ENCODE assay signal across 29 cellular contexts in genomic region chr20:18527339-18527738, GRCh38.
"Had no signal": no experiment of that assay in that cellular context is flagged by ENCODE, and none has a peak within 500 bp of the region (broad histone marks: within the 10 kb centered on the region; RNA-seq: fewer than 3 reads in every experiment).

No MANE protein-coding gene starts in this region.

- DNase-seq: activated CD4-positive, alpha-beta T cell treated with anti-CD3 and anti-CD28 coated beads for 36 hours; activated CD4-positive, alpha-beta T cell treated with anti-CD3 and anti-CD28 coated beads, Interleukin-2, amount 50 U/mL, for 48 hours; activated CD4-positive, CD25-positive, alpha-beta regulatory T cell; activated CD8-positive, alpha-beta memory T cell treated with anti-CD3 and anti-CD28 coated beads for 24 hours; activated effector memory CD4-positive, alpha-beta T cell treated with anti-CD3 and anti-CD28 coated beads, Interleukin-2, amount 50 U/mL, for 16 hours; activated naive CD4-positive, alpha-beta T cell treated with anti-CD3 and anti-CD28 coated beads for 36 hours; activated naive CD8-positive, alpha-beta T cell treated with anti-CD3 and anti-CD28 coated beads for 36 hours; activated T-cell treated with anti-CD3 and anti-CD28 coated beads, Interleukin-2, amount 50 U/mL, for 1 hour; caudate nucleus; left ventricle myocardium inferior; naive thymus-derived CD4-positive, alpha-beta T cell; pancreas; sigmoid colon; stimulated activated CD4-positive, alpha-beta T cell treated with anti-CD3 and anti-CD28 coated beads, Interleukin-1b, Interleukin-23, amount 100 ng/mL, for 48 hours; stimulated activated CD4-positive, alpha-beta T cell treated with anti-CD3 and anti-CD28 coated beads, Interleukin-4, amount 100 ng/mL, for 4 hours; stimulated activated CD8-positive, alpha-beta memory T cell treated with anti-CD3 and anti-CD28 coated beads, Interleukin-4, amount 100 ng/mL, for 48 hours; stimulated activated naive CD8-positive, alpha-beta T cell treated with anti-CD3 and anti-CD28 coated beads, Interleukin-15, amount 100 ng/mL, for 72 hours; substantia nigra; T-cell; uterus had no signal

- H3K36me3 ChIP-seq: uterus had no signal

- H3K4me3 Mint-ChIP-seq: activated CD4-positive, alpha-beta T cell treated with anti-CD3 and anti-CD28 coated beads for 36 hours; activated naive CD4-positive, alpha-beta T cell treated with anti-CD3 and anti-CD28 coated beads for 36 hours; activated naive CD8-positive, alpha-beta T cell treated with anti-CD3 and anti-CD28 coated beads for 36 hours; activated T-helper 1 cell treated with anti-CD3 and anti-CD28 coated beads, Interleukin-12 subunit alpha, Interleukin-12 subunit beta, Interleukin-2, Interleukin-4 antibody, amounts not matched to agents 30 ng/mL and 10 ng/mL and 1 ng/mL, durations not matched to agents 14 hours and 24 hours and 36 hours; mesothelial cell of epicardium; naive thymus-derived CD4-positive, alpha-beta T cell; stimulated activated memory B cell treated with anti-CD40 and anti-IgM and Interleukin-4, amounts not matched to agents 10 μg/mL and 1 μg/mL and 100 μg/mL, for 72 hours; stimulated activated naive CD8-positive, alpha-beta T cell treated with anti-CD3 and anti-CD28 coated beads, Interleukin-15, amount 100 ng/mL, for 72 hours; T-cell; T-helper 2 cell treated with Interferon-gamma antibody and Interleukin-4, amounts not matched to agents 5 μg/mL and 100 μg/mL, for 36 hours; type B pancreatic cell had no signal

- H3K27me3 ChIP-seq: ascending aorta, pancreas, sigmoid colon, uterus had no signal

- H3K27ac Mint-ChIP-seq: activated CD4-positive, alpha-beta T cell treated with anti-CD3 and anti-CD28 coated beads for 36 hours; activated naive CD4-positive, alpha-beta T cell treated with anti-CD3 and anti-CD28 coated beads for 36 hours; activated naive CD8-positive, alpha-beta T cell treated with anti-CD3 and anti-CD28 coated beads for 36 hours; activated T-helper 1 cell treated with anti-CD3 and anti-CD28 coated beads, Interleukin-12 subunit alpha, Interleukin-12 subunit beta, Interleukin-2, Interleukin-4 antibody, amounts not matched to agents 30 ng/mL and 10 ng/mL and 1 ng/mL, durations not matched to agents 14 hours and 24 hours and 36 hours; mesothelial cell of epicardium; stimulated activated memory B cell treated with anti-CD40 and anti-IgM and Interleukin-4, amounts not matched to agents 10 μg/mL and 1 μg/mL and 100 μg/mL, for 72 hours; T-cell; T-helper 2 cell treated with Interferon-gamma antibody and Interleukin-4, amounts not matched to agents 5 μg/mL and 100 μg/mL, for 36 hours; type B pancreatic cell had no signal

- H3K4me1 ChIP-seq: ascending aorta, left ventricle myocardium inferior, pancreas, prostate gland, sigmoid colon, uterus had no signal

- H3K4me1 Mint-ChIP-seq: activated CD4-positive, alpha-beta T cell treated with anti-CD3 and anti-CD28 coated beads for 36 hours; activated naive CD8-positive, alpha-beta T cell treated with anti-CD3 and anti-CD28 coated beads for 36 hours; mesothelial cell of epicardium; stimulated activated memory B cell treated with anti-CD40 and anti-IgM and Interleukin-4, amounts not matched to agents 10 μg/mL and 1 μg/mL and 100 μg/mL, for 72 hours; stimulated activated naive CD8-positive, alpha-beta T cell treated with anti-CD3 and anti-CD28 coated beads, Interleukin-15, amount 100 ng/mL, for 72 hours; T-cell had no signal

- H3K4me3 ChIP-seq: ascending aorta, left ventricle myocardium inferior, lung, pancreas, prostate gland, sigmoid colon, smooth muscle cell, uterus had no signal

- H3K9me3 ChIP-seq: ascending aorta, left ventricle myocardium inferior, pancreas, prostate gland, sigmoid colon, uterus had no signal

- H3K9me3 Mint-ChIP-seq: activated naive CD4-positive, alpha-beta T cell treated with anti-CD3 and anti-CD28 coated beads for 36 hours; activated naive CD8-positive, alpha-beta T cell treated with anti-CD3 and anti-CD28 coated beads for 36 hours; activated T-helper 1 cell treated with anti-CD3 and anti-CD28 coated beads, Interleukin-12 subunit alpha, Interleukin-12 subunit beta, Interleukin-2, Interleukin-4 antibody, amounts not matched to agents 30 ng/mL and 10 ng/mL and 1 ng/mL, durations not matched to agents 14 hours and 24 hours and 36 hours; mesothelial cell of epicardium; naive thymus-derived CD4-positive, alpha-beta T cell; stimulated activated memory B cell treated with anti-CD40 and anti-IgM and Interleukin-4, amounts not matched to agents 10 μg/mL and 1 μg/mL and 100 μg/mL, for 72 hours; stimulated activated naive CD8-positive, alpha-beta T cell treated with anti-CD3 and anti-CD28 coated beads, Interleukin-15, amount 100 ng/mL, for 72 hours; T-cell; T-helper 2 cell treated with Interferon-gamma antibody and Interleukin-4, amounts not matched to agents 5 μg/mL and 100 μg/mL, for 36 hours; type B pancreatic cell had no signal

- H3K27me3 Mint-ChIP-seq: activated CD4-positive, alpha-beta T cell treated with anti-CD3 and anti-CD28 coated beads for 36 hours; activated naive CD8-positive, alpha-beta T cell treated with anti-CD3 and anti-CD28 coated beads for 36 hours; naive thymus-derived CD4-positive, alpha-beta T cell; stimulated activated memory B cell treated with anti-CD40 and anti-IgM and Interleukin-4, amounts not matched to agents 10 μg/mL and 1 μg/mL and 100 μg/mL, for 72 hours; stimulated activated naive CD8-positive, alpha-beta T cell treated with anti-CD3 and anti-CD28 coated beads, Interleukin-15, amount 100 ng/mL, for 72 hours; T-cell; type B pancreatic cell had no signal

- H3K4me2 ChIP-seq: smooth muscle cell had no signal

- H3K27ac ChIP-seq: ascending aorta, left ventricle myocardium inferior, pancreas, prostate gland, sigmoid colon, uterus had no signal

- ATAC-seq: activated CD4-positive, alpha-beta T cell treated with anti-CD3 and anti-CD28 coated beads for 36 hours; naive thymus-derived CD4-positive, alpha-beta T cell; pancreas; stimulated activated memory B cell treated with anti-CD40 and anti-IgM and Interleukin-4, amounts not matched to agents 10 μg/mL and 1 μg/mL and 100 μg/mL, for 72 hours; stimulated activated naive CD8-positive, alpha-beta T cell treated with anti-CD3 and anti-CD28 coated beads, Interleukin-15, amount 100 ng/mL, for 72 hours; T-cell had no signal
